ENCODE assay signal across 10 cellular contexts in genomic region chr2:160221391-160222276, GRCh38. TPM values are rescaled to one million over a fixed set of nuclear protein-coding genes. Genes with fewer than 3 reads are reported as not detected.
A peak's percentile ranks its signal among the peaks of the same experiment; 100 is the strongest.
DNase-seq lines count a peak whose midpoint lies in the region; ATAC-seq and TF ChIP-seq lines count a peak whose summit lies in the region.
"Had no signal": no experiment of that assay in that cellular context is flagged by ENCODE, and none has a peak within 500 bp of the region (broad histone marks: within the 10 kb centered on the region; RNA-seq: fewer than 3 reads in every experiment).

No MANE protein-coding gene starts in this region.

- DNase-seq in NCI-H345 (lab: John Stamatoyannopoulos, UW), result peak; percentile 23
- DNase-seq in NCI-H345 treated with DMSO at 0.1 percent for 48 hours (lab: John Stamatoyannopoulos, UW; ENCODE audit: unreplicated experiment), result no peak
- DNase-seq in astrocyte of the hippocampus (ENCODE audit: low read depth, low spot score), result peak; percentile 81
- peak; percentile 95 for DNase-seq in kidney tubule cell (ENCODE audit: low spot score)
- peak in 1 of 2 donors; percentile 75 for DNase-seq in suprapubic skin (ENCODE audit: low spot score in 2 of 2)
- no peak for DNase-seq in NCI-H1092 treated with DMSO at 0.1 percent for 48 hours (lab: John Stamatoyannopoulos, UW)
- DNase-seq in CD4-positive, alpha-beta T cell, result no peak
- DNase-seq in D341Med (ENCODE audit: low spot score), result no peak
- DNase-seq: activated gamma-delta T cell treated with Interleukin-2 at 50 U/mL for 16 hours had no signal

- no peak overlapping the region for H3K4me3 Mint-ChIP-seq in CD4-positive, alpha-beta T cell
- H3K4me3 Mint-ChIP-seq: mesothelial cell of epicardium had no signal

- H3K9me3 ChIP-seq in suprapubic skin, result no peaks in the 10 kb centered on the region
- no peaks in the 10 kb centered on the region for H3K9me3 ChIP-seq in CD4-positive, alpha-beta T cell (ENCODE audit: control insufficient read depth, low read length)

- no peak overlapping the region for H3K27ac Mint-ChIP-seq in CD4-positive, alpha-beta T cell
- H3K27ac Mint-ChIP-seq: mesothelial cell of epicardium had no signal

- H3K27me3 Mint-ChIP-seq in CD4-positive, alpha-beta T cell, result no peaks in the 10 kb centered on the region

- intact Hi-C loops in CD4-positive, alpha-beta T cell (cut with DNase I, micrococcal nuclease), result no loop called here

- H3K27me3 ChIP-seq in suprapubic skin, result no peaks in the 10 kb centered on the region
- no peaks in the 10 kb centered on the region for H3K27me3 ChIP-seq in CD4-positive, alpha-beta T cell (ENCODE audit: control insufficient read depth, insufficient read depth, low read length)

- POLR2A ChIA-PET in CD4-positive, alpha-beta T cell (lab: Charles Lee), result no interaction called here

- CTCF ChIA-PET in CD4-positive, alpha-beta T cell (lab: Charles Lee), result no interaction called here

- no peak overlapping the region for H3K4me3 ChIP-seq in suprapubic skin

- H3K9me3 Mint-ChIP-seq in CD4-positive, alpha-beta T cell, result no peaks in the 10 kb centered on the region
- H3K9me3 Mint-ChIP-seq: mesothelial cell of epicardium had no signal

- H3K27ac ChIP-seq in suprapubic skin, result peak overlapping the region; percentile 82
- no peak overlapping the region for H3K27ac ChIP-seq in CD4-positive, alpha-beta T cell (ENCODE audit: low read depth, low read length)

- peaks cover 33% of the 10 kb centered on the region for H3K4me1 Mint-ChIP-seq in CD4-positive, alpha-beta T cell (ENCODE audit: low read depth)

- ATAC-seq in CD4-positive, alpha-beta T cell (ENCODE audit: poor library complexity), result no peak

- WGBS in suprapubic skin, result 35% methylated on average over 9 of the region's 12 CpGs

- H3K36me3 ChIP-seq in suprapubic skin, result no peaks in the 10 kb centered on the region

- no peak for TF ChIP-seq POLR2A in suprapubic skin (IDR thresholded peaks at IDR 0.05)

- no peak for TF ChIP-seq CTCF in suprapubic skin (IDR thresholded peaks at IDR 0.05)
- TF ChIP-seq CTCF in CD4-positive, alpha-beta T cell (IDR thresholded peaks at IDR 0.05), result no peak

- TF ChIP-seq EP300 in suprapubic skin (IDR thresholded peaks at IDR 0.05), result no peak

- H3K4me1 ChIP-seq in suprapubic skin, result peaks cover 71% of the 10 kb centered on the region

- H3K36me3 Mint-ChIP-seq in CD4-positive, alpha-beta T cell (ENCODE audit: low read depth), result no peaks in the 10 kb centered on the region
- H3K36me3 Mint-ChIP-seq: mesothelial cell of epicardium had no signal

RNA-seq across cellular contexts. Expression of gene ITGB6, which starts 21.6 kb away (rescaled TPM):
- 10 to 100 TPM in 2 of 4 donors, 1 to 10 TPM in 2; 4.4 to 13.8 (median 10.0) TPM for total RNA-seq in suprapubic skin
- total RNA-seq in CD4-positive, alpha-beta T cell, result not detected

Comparison
In these comparisons a context has a peak if more than half of its experiments do, and no peak if none do; other contexts are left out.
1. DNase-seq: peak in NCI-H345 (single experiment), astrocyte of the hippocampus (single experiment) and kidney tubule cell (single experiment); none in NCI-H345 treated with DMSO at 0.1 percent for 48 hours (single experiment), NCI-H1092 treated with DMSO at 0.1 percent for 48 hours (single experiment), CD4-positive, alpha-beta T cell (0 of 10) and D341Med (single experiment).
2. RNA of gene ITGB6, which starts 21.6 kb away (total RNA-seq): 4.4 to 13.8 TPM in suprapubic skin; not detected in CD4-positive, alpha-beta T cell; every median in the first group is over 4 times any median in the second.